ENCODE assay signal across 8 cellular contexts in the genomic region with DNA sequence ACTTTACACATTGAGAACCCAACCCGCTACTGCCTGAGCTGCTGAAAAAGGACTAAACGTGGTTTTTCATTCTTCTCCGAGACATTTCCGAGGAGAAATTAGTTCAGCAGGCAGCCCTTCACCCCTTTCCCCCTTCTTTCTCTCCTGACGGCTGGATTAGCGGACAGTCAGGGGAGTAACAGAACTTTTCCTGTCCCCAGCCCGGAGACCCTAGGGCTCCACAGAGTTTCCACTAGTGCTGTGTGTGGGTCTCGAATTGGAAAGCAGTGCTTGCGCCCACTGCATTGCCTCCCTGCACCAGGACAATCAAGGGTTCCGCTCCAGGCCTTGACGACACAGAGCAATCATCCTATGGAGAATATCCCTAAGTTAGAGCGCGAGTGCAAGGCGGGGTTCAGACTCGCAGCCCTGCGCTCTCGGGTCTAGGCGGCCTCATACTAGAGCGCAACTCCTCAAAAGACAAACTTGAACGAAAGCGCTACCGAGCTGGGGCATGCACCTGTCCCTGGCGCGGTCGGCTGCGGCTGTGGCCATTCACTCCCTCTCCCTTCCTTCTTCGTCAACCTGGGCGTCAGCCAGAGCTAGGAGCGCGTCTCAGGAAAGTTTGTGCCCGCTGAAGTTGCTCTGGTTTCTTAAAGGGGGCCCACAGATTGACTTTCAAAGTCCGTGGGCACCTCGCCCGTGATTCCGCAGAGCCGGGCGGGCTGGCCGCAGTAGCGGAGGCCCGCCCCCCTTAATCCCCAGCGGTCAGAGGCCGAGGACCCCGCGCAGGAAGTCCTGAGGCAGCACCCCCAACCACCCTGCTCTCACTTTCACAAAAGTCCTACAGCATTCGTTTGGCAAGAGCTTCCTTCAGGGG. TPM values are rescaled to one million over a fixed set of nuclear protein-coding genes. Genes with fewer than 3 reads are reported as not detected.
A peak's percentile ranks its signal among the peaks of the same experiment; 100 is the strongest.
DNase-seq lines count a peak whose midpoint lies in the region; ATAC-seq, FAIRE-seq and TF ChIP-seq lines count a peak whose summit lies in the region.

No MANE protein-coding gene starts in this region.

- H3K9me3 Mint-ChIP-seq in activated naive CD4-positive, alpha-beta T cell treated with anti-CD3 and anti-CD28 coated beads, Interleukin-2, amount 50 U/mL, for 24 hours, result no peaks in the 10 kb centered on the region

- FAIRE-seq in bronchial epithelial cell (lab: Jason Lieb, UNC) (no peak), HTR-8/SVneo (lab: Jason Lieb, UNC) (no peak)

- peak overlapping the region; percentile 55 for H3K4me3 Mint-ChIP-seq in activated naive CD4-positive, alpha-beta T cell treated with anti-CD3 and anti-CD28 coated beads, Interleukin-2, amount 50 U/mL, for 24 hours

- no peak for TF ChIP-seq RAD21 in liver (IDR thresholded peaks at IDR 0.05)

- 7% methylated on average over 45 of the region's 45 CpGs for WGBS in liver

- peak overlapping the region; percentile 50 for H3K4me3 ChIP-seq in bronchial epithelial cell (ENCODE audit: low read depth, low read length)
- peak overlapping the region in 2 of 3 donors; percentile 29 to 50 for H3K4me3 ChIP-seq in liver (ENCODE audit: low read depth in 1 of 3, low read length in 3 of 3)
- H3K4me3 ChIP-seq in upper lobe of right lung, result peak overlapping the region; percentile 56

- no peak for DNase-seq in activated naive CD4-positive, alpha-beta T cell (lab: John Stamatoyannopoulos, UW)
- DNase-seq in bronchial epithelial cell (ENCODE audit: low read depth) (peak; percentile 14), upper lobe of right lung (no peak), HTR-8/SVneo (ENCODE audit: insufficient read length, low spot score) (no peak), activated gamma-delta T cell treated with Interleukin-2 at 50 U/mL for 16 hours (no peak)

- peaks cover 66% of the 10 kb centered on the region for H3K27me3 Mint-ChIP-seq in activated naive CD4-positive, alpha-beta T cell treated with anti-CD3 and anti-CD28 coated beads, Interleukin-2, amount 50 U/mL, for 24 hours

- TF ChIP-seq CTCF in bronchial epithelial cell (IDR thresholded peaks at IDR 0.05; ENCODE audit: insufficient read depth, low read length, severe bottlenecking) (no peak), liver (IDR thresholded peaks at IDR 0.05; ENCODE audit: low read depth, low read length, missing input control) (no peak), upper lobe of right lung (IDR thresholded peaks at IDR 0.05) (no peak)

- intact Hi-C loops in upper lobe of right lung (cut with DNase I), result loop anchor here (10.0 kb wide), 2 partner anchors 507 to 613 kb away; no protein-coding TSS in a partner anchor

- ATAC-seq in upper lobe of right lung (peak; percentile 11), GM18868 (IDR thresholded peaks at IDR 0.05; ENCODE audit: unreplicated experiment) (no peak)

- no peaks in the 10 kb centered on the region for H3K9me3 ChIP-seq in liver (ENCODE audit: control insufficient read depth in 4 of 4, low read length in 3 of 4)
- no peaks in the 10 kb centered on the region for H3K9me3 ChIP-seq in upper lobe of right lung

- H3K36me3 Mint-ChIP-seq in activated naive CD4-positive, alpha-beta T cell treated with anti-CD3 and anti-CD28 coated beads, Interleukin-2, amount 50 U/mL, for 24 hours, result no peaks in the 10 kb centered on the region

- H3K9ac ChIP-seq in liver (ENCODE audit: low read depth in 1 of 2, low read length in 2 of 2), result no peak overlapping the region

- peaks cover 6 to 40% (median 27%) of the 10 kb centered on the region in 4 donors for H3K4me1 ChIP-seq in liver (ENCODE audit: control insufficient read depth in 4 of 4, insufficient read depth in 4 of 4, low read length in 3 of 4)
- H3K4me1 ChIP-seq in upper lobe of right lung, result peaks cover 18% of the 10 kb centered on the region

- no peaks in the 10 kb centered on the region for H3K36me3 ChIP-seq in bronchial epithelial cell (ENCODE audit: control insufficient read depth, insufficient read depth, low read length)
- H3K36me3 ChIP-seq in liver (ENCODE audit: control insufficient read depth in 4 of 4, insufficient read depth in 3 of 4, low read depth in 1 of 4, low read length in 3 of 4), result no peaks in the 10 kb centered on the region
- H3K36me3 ChIP-seq in upper lobe of right lung, result no peaks in the 10 kb centered on the region

- peaks cover 41% of the 10 kb centered on the region for H3K4me1 Mint-ChIP-seq in activated naive CD4-positive, alpha-beta T cell treated with anti-CD3 and anti-CD28 coated beads, Interleukin-2, amount 50 U/mL, for 24 hours

- H3K27ac Mint-ChIP-seq in activated naive CD4-positive, alpha-beta T cell treated with anti-CD3 and anti-CD28 coated beads, Interleukin-2, amount 50 U/mL, for 24 hours, result no peak overlapping the region

- no peak overlapping the region for H3K27ac ChIP-seq in liver (ENCODE audit: low read depth in 1 of 2, low read length in 2 of 2)
- H3K27ac ChIP-seq in upper lobe of right lung, result peak overlapping the region; percentile 61

- H3K27me3 ChIP-seq in bronchial epithelial cell (ENCODE audit: control insufficient read depth, insufficient read depth, low read length) (peaks cover 13% of the 10 kb centered on the region), liver (ENCODE audit: control insufficient read depth in 4 of 4, insufficient read depth in 4 of 4, low read length in 3 of 4) (peaks cover 0 to 34% (median 17%) of the 10 kb centered on the region in 4 donors), upper lobe of right lung (peaks cover 75% of the 10 kb centered on the region)

TF ChIP-seq in liver, 16 proteins besides CTCF, POLR2A, EP300 and RAD21:
- TF ChIP-seq FOXA2 (IDR thresholded peaks at IDR 0.05), result no peak
- TF ChIP-seq, protein P1, sequence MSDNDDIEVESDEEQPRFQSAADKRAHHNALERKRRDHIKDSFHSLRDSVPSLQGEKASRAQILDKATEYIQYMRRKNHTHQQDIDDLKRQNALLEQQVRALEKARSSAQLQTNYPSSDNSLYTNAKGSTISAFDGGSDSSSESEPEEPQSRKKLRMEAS (IDR thresholded peaks at IDR 0.05), result no peak
- TF ChIP-seq, protein P2, sequence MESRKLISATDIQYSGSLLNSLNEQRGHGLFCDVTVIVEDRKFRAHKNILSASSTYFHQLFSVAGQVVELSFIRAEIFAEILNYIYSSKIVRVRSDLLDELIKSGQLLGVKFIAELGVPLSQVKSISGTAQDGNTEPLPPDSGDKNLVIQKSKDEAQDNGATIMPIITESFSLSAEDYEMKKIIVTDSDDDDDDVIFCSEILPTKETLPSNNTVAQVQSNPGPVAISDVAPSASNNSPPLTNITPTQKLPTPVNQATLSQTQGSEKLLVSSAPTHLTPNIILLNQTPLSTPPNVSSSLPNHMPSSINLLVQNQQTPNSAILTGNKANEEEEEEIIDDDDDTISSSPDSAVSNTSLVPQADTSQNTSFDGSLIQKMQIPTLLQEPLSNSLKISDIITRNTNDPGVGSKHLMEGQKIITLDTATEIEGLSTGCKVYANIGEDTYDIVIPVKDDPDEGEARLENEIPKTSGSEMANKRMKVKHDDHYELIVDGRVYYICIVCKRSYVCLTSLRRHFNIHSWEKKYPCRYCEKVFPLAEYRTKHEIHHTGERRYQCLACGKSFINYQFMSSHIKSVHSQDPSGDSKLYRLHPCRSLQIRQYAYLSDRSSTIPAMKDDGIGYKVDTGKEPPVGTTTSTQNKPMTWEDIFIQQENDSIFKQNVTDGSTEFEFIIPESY (IDR thresholded peaks at IDR 0.05), result no peak
TF ChIP-seq in liver: peak in this region for 0.

RNA-seq across cellular contexts. Expression of a gene that starts 0.8 kb away (rescaled TPM):
- total RNA-seq in bronchial epithelial cell, result 1.3 and 1.7 TPM in 2 replicates
- total RNA-seq in liver, result under 1 TPM; 0.17 to 0.70 TPM
- under 1 TPM in 1 of 2 donors, not detected in 1; 0.14 TPM for polyA plus RNA-seq in liver
- total RNA-seq in upper lobe of right lung, result 9.7 TPM
